21 cellular contexts compared by ENCODE assay signal in the genomic region with DNA sequence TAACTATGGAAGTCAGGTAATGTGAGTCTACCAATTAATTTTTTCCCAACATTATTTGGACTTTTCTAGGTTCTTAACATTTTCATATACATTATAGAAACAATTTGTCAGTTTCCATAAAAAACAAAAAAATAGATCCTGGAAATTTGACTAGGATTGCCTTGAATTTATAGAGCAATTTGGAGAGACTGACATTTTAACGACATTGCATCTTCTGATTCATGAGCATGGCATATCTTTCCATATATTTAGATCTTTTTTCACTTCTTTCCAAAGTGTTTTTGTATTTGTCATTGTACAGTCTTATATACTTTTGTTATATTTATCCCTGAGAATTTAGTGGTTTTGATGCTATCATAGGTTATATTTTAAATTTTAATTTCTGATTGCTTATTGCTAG.
"Had no signal": no experiment of that assay in that cellular context is flagged by ENCODE, and none has a peak within 500 bp of the region (broad histone marks: within the 10 kb centered on the region; RNA-seq: fewer than 3 reads in every experiment).

No MANE protein-coding gene starts in this region.

- H3K9me3 Mint-ChIP-seq: dendritic cell treated with granulocyte-macrophage colony-stimulating factor and Interleukin-4, amounts not matched to agents 40 ng/mL and 50 ng/mL, for 4 days; immature natural killer cell; neural crest cell; type B pancreatic cell had no signal

- H3K27me3 ChIP-seq: esophagus squamous epithelium, foreskin keratinocyte, left lung, right atrium auricular region, sigmoid colon, suprapubic skin, thyroid gland had no signal

- H3K4me3 ChIP-seq: esophagus squamous epithelium, left lung, lung, right atrium auricular region, sigmoid colon, skin epidermis, suprapubic skin, thyroid gland had no signal

- ATAC-seq: foreskin keratinocyte; left lung; stimulated activated naive B cell treated with anti-CD40 and anti-IgM and Interleukin-4, amounts not matched to agents 10 μg/mL and 1 μg/mL and 100 μg/mL, for 72 hours had no signal

- H3K27ac ChIP-seq: esophagus squamous epithelium, foreskin keratinocyte, left lung, right atrium auricular region, skin epidermis, suprapubic skin had no signal

- H3K4me1 ChIP-seq: foreskin keratinocyte had no signal

- H3K27me3 Mint-ChIP-seq: dendritic cell treated with granulocyte-macrophage colony-stimulating factor and Interleukin-4, amounts not matched to agents 40 ng/mL and 50 ng/mL, for 4 days; stimulated activated naive B cell treated with anti-CD40 and anti-IgM and Interleukin-4, amounts not matched to agents 10 μg/mL and 1 μg/mL and 100 μg/mL, for 72 hours; type B pancreatic cell had no signal

- FAIRE-seq: colon, keratinocyte, urothelium cell line had no signal

- H3K9me3 ChIP-seq: esophagus squamous epithelium, left lung, right atrium auricular region, sigmoid colon, suprapubic skin, thyroid gland had no signal

- DNase-seq: esophagus squamous epithelium; foreskin keratinocyte; immature natural killer cell; left lung; mesenchymal stem cell; midbrain; sigmoid colon; stimulated activated CD4-positive, alpha-beta T cell treated with anti-CD3 and anti-CD28 coated beads, Interleukin-2, amount 100 ng/mL, for 24 hours; stimulated activated CD4-positive, alpha-beta T cell treated with anti-CD3 and anti-CD28 coated beads, Interleukin-4, amount 100 ng/mL, for 4 hours; stimulated activated naive B cell treated with anti-CD40 and anti-IgM and Interleukin-4, amounts not matched to agents 10 μg/mL and 1 μg/mL and 100 μg/mL, for 72 hours; thyroid gland had no signal

- H3K4me3 Mint-ChIP-seq: dendritic cell treated with granulocyte-macrophage colony-stimulating factor and Interleukin-4, amounts not matched to agents 40 ng/mL and 50 ng/mL, for 4 days; immature natural killer cell; neural crest cell; stimulated activated naive B cell treated with anti-CD40 and anti-IgM and Interleukin-4, amounts not matched to agents 10 μg/mL and 1 μg/mL and 100 μg/mL, for 72 hours; type B pancreatic cell had no signal

- H3K36me3 ChIP-seq: right atrium auricular region had no signal

- H3K27ac Mint-ChIP-seq: dendritic cell treated with granulocyte-macrophage colony-stimulating factor and Interleukin-4, amounts not matched to agents 40 ng/mL and 50 ng/mL, for 4 days; stimulated activated naive B cell treated with anti-CD40 and anti-IgM and Interleukin-4, amounts not matched to agents 10 μg/mL and 1 μg/mL and 100 μg/mL, for 72 hours; type B pancreatic cell had no signal
